ENCODE assay signal across 10 cellular contexts in genomic region chr1:26282694-26283019, GRCh38. TPM values are rescaled to one million over a fixed set of nuclear protein-coding genes. Genes with fewer than 3 reads are reported as not detected.
A peak's percentile ranks its signal among the peaks of the same experiment; 100 is the strongest.
DNase-seq lines count a peak whose midpoint lies in the region; ATAC-seq, FAIRE-seq and TF ChIP-seq lines count a peak whose summit lies in the region.
"Had no signal": no experiment of that assay in that cellular context is flagged by ENCODE, and none has a peak within 500 bp of the region (broad histone marks: within the 10 kb centered on the region; RNA-seq: fewer than 3 reads in every experiment).

No MANE protein-coding gene starts in this region.

- POLR2A ChIA-PET in CD4-positive, alpha-beta T cell (lab: Charles Lee) = interaction anchor here (1.1 to 20.7 kb wide), 3 partner anchors 26 to 76 kb away, joined by 3 to 977 read pairs (median 270); partner anchors contain the start of genes CD52 and UBXN11

- no peaks in the 10 kb centered on the region for H3K9me3 Mint-ChIP-seq in CD4-positive, alpha-beta T cell
- no peaks in the 10 kb centered on the region for H3K9me3 Mint-ChIP-seq in effector memory CD8-positive, alpha-beta T cell
- no peaks in the 10 kb centered on the region for H3K9me3 Mint-ChIP-seq in osteocyte (ENCODE audit: unreplicated experiment)

- H3K79me2 ChIP-seq in Karpas-422 (ENCODE audit: low read length) = peaks cover 22% of the 10 kb centered on the region

- intact Hi-C loops in CD4-positive, alpha-beta T cell (cut with DNase I, micrococcal nuclease) = loop anchor here in 1 of 2 experiments (5.0 kb wide), 1 partner anchor 190 kb away; the partner anchor contains the start of gene HMGN2

- CTCF ChIA-PET in CD4-positive, alpha-beta T cell (lab: Charles Lee) = interaction anchor here (8.8 kb wide), 1 partner anchor 37 kb away, joined by 223 read pairs; the partner anchor contains the start of gene CD52

- H3K9me2 ChIP-seq in Karpas-422 (replicated peaks; ENCODE audit: insufficient read depth, low read length) = no peaks in the 10 kb centered on the region

- no peak for DNase-seq in CD4-positive, alpha-beta T cell
- DNase-seq in Karpas-422 (peak; percentile 39), osteocyte (ENCODE audit: extremely low spot score, unreplicated experiment) (no peak), Peyer's patch (no peak), NCI-H1092 treated with DMSO at 0.1 percent for 48 hours (lab: John Stamatoyannopoulos, UW) (no peak), frontal cortex (ENCODE audit: low spot score in 2 of 2) (no peak)
- no peak for DNase-seq in effector memory CD8-positive, alpha-beta T cell

- H3K4me2 ChIP-seq in Karpas-422 (ENCODE audit: low read depth, low read length, poor library complexity, severe bottlenecking) = peak overlapping the region; percentile 83

- no peak for TF ChIP-seq POLR2A in Peyer's patch (IDR thresholded peaks at IDR 0.05)

- H3K36me3 ChIP-seq in Karpas-422 (ENCODE audit: insufficient read depth, low read length) (peaks cover 5% of the 10 kb centered on the region), Peyer's patch (peaks cover 0 to 8% (median 0%) of the 10 kb centered on the region in 3 donors)

- H3K4me1 ChIP-seq in Karpas-422 (ENCODE audit: low read length) = peaks cover 92% of the 10 kb centered on the region
- H3K4me1 ChIP-seq in Peyer's patch = peaks cover 9 to 75% (median 58%) of the 10 kb centered on the region in 4 donors

- peak overlapping the region; percentile 73 for H3K9ac ChIP-seq in Karpas-422 (ENCODE audit: low read length)

- FAIRE-seq in frontal cortex (lab: Jason Lieb, UNC) = no peak

- no peak for TF ChIP-seq CTCF in CD4-positive, alpha-beta T cell (IDR thresholded peaks at IDR 0.05)
- TF ChIP-seq CTCF in osteocyte (IDR thresholded peaks at IDR 0.05) = no peak
- no peak for TF ChIP-seq CTCF in Peyer's patch (IDR thresholded peaks at IDR 0.05)

- no peaks in the 10 kb centered on the region for H3K9me3 ChIP-seq in CD4-positive, alpha-beta T cell (ENCODE audit: control insufficient read depth, low read length)
- H3K9me3 ChIP-seq in Karpas-422 (ENCODE audit: low read length) = no peaks in the 10 kb centered on the region
- no peaks in the 10 kb centered on the region for H3K9me3 ChIP-seq in Peyer's patch

- peak overlapping the region; percentile 95 for H3K27ac Mint-ChIP-seq in CD4-positive, alpha-beta T cell
- H3K27ac Mint-ChIP-seq in effector memory CD8-positive, alpha-beta T cell = peak overlapping the region in 1 of 2 donors; percentile 94
- peak overlapping the region; percentile 70 for H3K27ac Mint-ChIP-seq in osteocyte (ENCODE audit: unreplicated experiment)

- H4K20me1 ChIP-seq in Karpas-422 (ENCODE audit: insufficient read depth, low read depth, low read length) = no peaks in the 10 kb centered on the region

- no peak for ATAC-seq in CD4-positive, alpha-beta T cell (ENCODE audit: poor library complexity)
- no peak for ATAC-seq in effector memory CD8-positive, alpha-beta T cell (replicated peaks)
- ATAC-seq in HG03196 (IDR thresholded peaks at IDR 0.05; ENCODE audit: unreplicated experiment) = no peak

- peaks cover 92% of the 10 kb centered on the region for H3K4me1 Mint-ChIP-seq in CD4-positive, alpha-beta T cell (ENCODE audit: low read depth)
- peaks cover 81 to 83% of the 10 kb centered on the region in 2 donors for H3K4me1 Mint-ChIP-seq in effector memory CD8-positive, alpha-beta T cell (ENCODE audit: low read depth in 2 of 2)
- H3K4me1 Mint-ChIP-seq in osteocyte (ENCODE audit: unreplicated experiment) = peaks cover 67% of the 10 kb centered on the region

- H3K27me3 Mint-ChIP-seq in CD4-positive, alpha-beta T cell = no peaks in the 10 kb centered on the region
- H3K27me3 Mint-ChIP-seq in effector memory CD8-positive, alpha-beta T cell = no peaks in the 10 kb centered on the region
- no peaks in the 10 kb centered on the region for H3K27me3 Mint-ChIP-seq in osteocyte (ENCODE audit: unreplicated experiment)

- H3K27me3 ChIP-seq in CD4-positive, alpha-beta T cell (ENCODE audit: control insufficient read depth, insufficient read depth, low read length) = no peaks in the 10 kb centered on the region
- H3K27me3 ChIP-seq in Karpas-422 (ENCODE audit: low read length) = no peaks in the 10 kb centered on the region
- no peaks in the 10 kb centered on the region for H3K27me3 ChIP-seq in Peyer's patch

- peak overlapping the region; percentile 94 for H3K27ac ChIP-seq in CD4-positive, alpha-beta T cell (ENCODE audit: low read depth, low read length)
- H3K27ac ChIP-seq in Karpas-422 (ENCODE audit: low read length) (peak overlapping the region; percentile 98), Peyer's patch (peak overlapping the region in 2 of 4 donors; percentile 9 to 96)

- H3K36me3 Mint-ChIP-seq in CD4-positive, alpha-beta T cell (ENCODE audit: low read depth) = peaks cover 58% of the 10 kb centered on the region
- peaks cover 40% of the 10 kb centered on the region for H3K36me3 Mint-ChIP-seq in effector memory CD8-positive, alpha-beta T cell (ENCODE audit: insufficient read depth)
- H3K36me3 Mint-ChIP-seq in osteocyte (ENCODE audit: unreplicated experiment) = peaks cover 1% of the 10 kb centered on the region

- peak overlapping the region; percentile 59 for H3K4me3 Mint-ChIP-seq in CD4-positive, alpha-beta T cell
- peak overlapping the region; percentile 90 to 96 for H3K4me3 Mint-ChIP-seq in effector memory CD8-positive, alpha-beta T cell
- H3K4me3 Mint-ChIP-seq in osteocyte (ENCODE audit: unreplicated experiment) = no peak overlapping the region

- H3K4me3 ChIP-seq in Karpas-422 (ENCODE audit: low read length) (peak overlapping the region; percentile 53; the same call in 1 of the 2 replicates), Peyer's patch (no peak overlapping the region)

- H2AFZ ChIP-seq in Karpas-422 (ENCODE audit: low read length) = no peak overlapping the region

RNA-seq across cellular contexts. Expression of gene SH3BGRL3, which starts 2.8 kb away (rescaled TPM):
- 100 to 1,000 TPM; 178 to 193 TPM for total RNA-seq in CD4-positive, alpha-beta T cell
- 108 and 143 TPM in 2 replicates for total RNA-seq in Karpas-422 (2014; rRNA removed; shearing (Covaris generic); ENCODE audit: low replicate concordance)
- total RNA-seq in osteocyte = 138 and 140 TPM in 2 replicates
- total RNA-seq in Peyer's patch = 10 to 100 TPM; 62.7 to 91.8 (median 89.6) TPM
- total RNA-seq in frontal cortex = 11.8 TPM

RNA-seq across cellular contexts. Expression of gene UBXN11, which starts 23.8 kb away (rescaled TPM):
- 10 to 100 TPM; 39.3 to 42.3 TPM for total RNA-seq in CD4-positive, alpha-beta T cell
- total RNA-seq in Karpas-422 (2014; rRNA removed; shearing (Covaris generic); ENCODE audit: low replicate concordance) = 20.7 and 56.0 TPM in 2 replicates
- total RNA-seq in osteocyte = 16.6 and 17.0 TPM in 2 replicates
- 10 to 100 TPM in 3 of 4 donors, 1 to 10 TPM in 1; 3.9 to 68.5 (median 18.2) TPM for total RNA-seq in Peyer's patch
- total RNA-seq in frontal cortex = 4.1 TPM

RNA-seq across cellular contexts. Expression of gene CD52, which starts 35.1 kb away (rescaled TPM):
- 100 to 1,000 TPM; 582 to 608 TPM for total RNA-seq in CD4-positive, alpha-beta T cell
- 614 and 735 TPM in 2 replicates for total RNA-seq in Karpas-422 (2014; rRNA removed; shearing (Covaris generic); ENCODE audit: low replicate concordance)
- total RNA-seq in osteocyte (not detected in 2 replicates), Peyer's patch (100 to 1,000 TPM in 1 of 4 donors, 10 to 100 TPM in 1, 1 to 10 TPM in 2; 4.7 to 135 (median 13.6) TPM), frontal cortex (not detected)
- total RNA-seq: kidney epithelial cell, RPMI7951 had no signal

RNA-seq across cellular contexts. Expression of gene CEP85, which starts 48.7 kb away (rescaled TPM):
- total RNA-seq in CD4-positive, alpha-beta T cell = 1 to 10 TPM; 7.6 to 8.4 TPM
- total RNA-seq in Karpas-422 (2014; rRNA removed; shearing (Covaris generic); ENCODE audit: low replicate concordance) = 23.8 and 31.5 TPM in 2 replicates
- 16.5 and 17.7 TPM in 2 replicates for total RNA-seq in osteocyte
- 10 to 100 TPM; 11.0 to 32.2 (median 12.9) TPM for total RNA-seq in Peyer's patch
- 12.2 TPM for total RNA-seq in frontal cortex
